Comparison of ENCODE assay signal across 8 cellular contexts in genomic region chr5:181243020-181243520, GRCh38. TPM values are rescaled to one million over a fixed set of nuclear protein-coding genes. Genes with fewer than 3 reads are reported as not detected.
A peak's percentile ranks its signal among the peaks of the same experiment; 100 is the strongest.
DNase-seq lines count a peak whose midpoint lies in the region; ATAC-seq, FAIRE-seq and TF ChIP-seq lines count a peak whose summit lies in the region.

No MANE protein-coding gene starts in this region.

- peak overlapping the region; percentile 91 for H3K9ac ChIP-seq in IMR-90 (ENCODE audit: low read depth, low read length)

- H3K56ac ChIP-seq in IMR-90 (ENCODE audit: extremely low read depth, insufficient read depth, low read length): peak overlapping the region; percentile 80

- H3K18ac ChIP-seq in IMR-90 (ENCODE audit: low read depth, low read length): peak overlapping the region; percentile 30; the same call in 1 of the 2 replicates

- H3K4me1 Mint-ChIP-seq in mesothelial cell of epicardium: peaks cover 39% of the 10 kb centered on the region

- H2AFZ ChIP-seq in IMR-90 (replicated peaks; ENCODE audit: low read length, poor library complexity): peak overlapping the region; percentile 90

- POLR2A ChIA-PET in IMR-90 (lab: Charles Lee; ENCODE audit: unreplicated experiment) (no interaction called here), GM10248 (lab: Yijun Ruan, JAX) (interaction anchor here (0.6 to 1.8 kb wide), 3 partner anchors 9 to 429 kb away, joined by 4 to 6 read pairs (median 4); no protein-coding TSS in a partner anchor)

- H3K27me3 ChIP-seq in IMR-90 (ENCODE audit: control insufficient read depth, insufficient read depth, low read length) (no peaks in the 10 kb centered on the region), bronchial epithelial cell (ENCODE audit: control insufficient read depth, insufficient read depth, low read length) (no peaks in the 10 kb centered on the region)

- intact Hi-C loops in IMR-90 (cut with micrococcal nuclease): loop anchor here (1.0 kb wide), 1 partner anchor 36 kb away; no protein-coding TSS in a partner anchor

- H4K5ac ChIP-seq in IMR-90 (ENCODE audit: low read depth, low read length): peak overlapping the region; percentile 58; the same call in 1 of the 2 replicates

- H2AK9ac ChIP-seq in IMR-90 (replicated peaks; ENCODE audit: low read depth, low read length, poor library complexity): peak overlapping the region; percentile 99

- H3K36me3 ChIP-seq in IMR-90 (ENCODE audit: control insufficient read depth, insufficient read depth, low read length) (peaks cover 44% of the 10 kb centered on the region), bronchial epithelial cell (ENCODE audit: control insufficient read depth, insufficient read depth, low read length) (peaks cover 25% of the 10 kb centered on the region)

- dilution Hi-C loops in IMR-90 (cut with HindIII; ENCODE audit: low sequenced_read_pairs, unreplicated experiment): no loop called here

- H3K9me1 ChIP-seq in IMR-90 (ENCODE audit: insufficient read depth, low read length): peaks cover 25% of the 10 kb centered on the region

- peaks cover 14% of the 10 kb centered on the region for H3K4me1 ChIP-seq in IMR-90 (ENCODE audit: control insufficient read depth, insufficient read depth, low read length)

- H3K4ac ChIP-seq in IMR-90 (ENCODE audit: low read depth, low read length): peak overlapping the region; percentile 92

- peaks cover 19 to 55% of the 10 kb centered on the region in 2 experiments for H3K79me1 ChIP-seq in IMR-90 (ENCODE audit: low read depth in 1 of 2, low read length in 2 of 2)

- H2AK5ac ChIP-seq in IMR-90 (ENCODE audit: low read depth, low read length): peak overlapping the region; percentile 93

- no peak overlapping the region for H2BK15ac ChIP-seq in IMR-90 (ENCODE audit: low read depth, low read length)

- no peak for TF ChIP-seq RAD21 in IMR-90 (IDR thresholded peaks at IDR 0.05; ENCODE audit: low read length)

- H4K20me1 ChIP-seq in IMR-90 (ENCODE audit: insufficient read depth, low read length): peaks cover 61% of the 10 kb centered on the region

- H3K27me3 Mint-ChIP-seq in mesothelial cell of epicardium (ENCODE audit: low read depth): no peaks in the 10 kb centered on the region

- peak overlapping the region; percentile 89 for H2BK5ac ChIP-seq in IMR-90 (ENCODE audit: low read depth, low read length, poor library complexity, severe bottlenecking)

- peak overlapping the region; percentile 100 for H3K27ac Mint-ChIP-seq in mesothelial cell of epicardium

- H4K91ac ChIP-seq in IMR-90 (ENCODE audit: insufficient read depth, low read depth, low read length): peak overlapping the region; percentile 80

- FAIRE-seq in bronchial epithelial cell (lab: Jason Lieb, UNC): no peak

- peak overlapping the region; percentile 99 for H3K4me3 Mint-ChIP-seq in mesothelial cell of epicardium

- 0% methylated on average over 1 of the region's 22 CpGs; no CpG with 5 or more reads in 1 of the 2 experiments for WGBS in IMR-90 (ENCODE audit: extremely low coverage in 2 of 2, insufficient read length in 1 of 2), 2 experiments

- no peak for ATAC-seq in IMR-90 (ENCODE audit: low read depth)
- ATAC-seq in HG03095 (IDR thresholded peaks at IDR 0.05; ENCODE audit: unreplicated experiment): no peak
- no peak for ATAC-seq in GM19324 (IDR thresholded peaks at IDR 0.05; ENCODE audit: low FRiP score, unreplicated experiment)

- peak overlapping the region; percentile 49 for H3K23ac ChIP-seq in IMR-90 (ENCODE audit: low read depth, low read length)

- H3K4me2 ChIP-seq in IMR-90 (ENCODE audit: low read depth, low read length): peak overlapping the region; percentile 99

- H3K27ac ChIP-seq in 22Rv1 (peak overlapping the region; percentile 97), IMR-90 (ENCODE audit: insufficient read depth, low read length) (peak overlapping the region; percentile 88)

- no TSS peak for BruUV-seq in IMR-90 (replicated peaks; lab: Mats Ljungman, UMichigan)

- H3K14ac ChIP-seq in IMR-90 (replicated peaks; ENCODE audit: low read depth, low read length): peak overlapping the region; percentile 80

- in situ Hi-C loops in IMR-90 (cut with MboI; ENCODE audit: low sequenced_read_pairs): no loop called here

- H4K8ac ChIP-seq in IMR-90 (ENCODE audit: low read depth in 2 of 2, low read length in 2 of 2): peak overlapping the region; percentile 80 to 89

- DNase-seq in IMR-90: no peak
- DNase-seq in bronchial epithelial cell (ENCODE audit: low read depth): no peak
- DNase-seq in mesothelial cell of epicardium (ENCODE audit: low spot score in 2 of 2, unreplicated experiment in 2 of 2): peak in 1 of 2 experiments; percentile 61
- DNase-seq in GM10248 (ENCODE audit: extremely low spot score): no peak
- DNase-seq in epidermal melanocyte (ENCODE audit: insufficient read length, low spot score): no peak

- H3K9me3 Mint-ChIP-seq in mesothelial cell of epicardium: no peaks in the 10 kb centered on the region

- CTCF ChIA-PET in IMR-90 (lab: Yijun Ruan, JAX): interaction anchor here (1.6 kb wide), 1 partner anchor 18 kb away, joined by 5 read pairs; the partner anchor contains the start of gene TRIM52
- CTCF ChIA-PET in GM10248 (lab: Yijun Ruan, JAX): no interaction called here

- peak overlapping the region; percentile 85 for H3K4me3 ChIP-seq in IMR-90 (ENCODE audit: insufficient read depth, low read depth, low read length)
- H3K4me3 ChIP-seq in bronchial epithelial cell (ENCODE audit: low read depth, low read length): peak overlapping the region; percentile 93

- H3K9me3 ChIP-seq in IMR-90 (ENCODE audit: control insufficient read depth, insufficient read depth, low read length): no peaks in the 10 kb centered on the region

- TF ChIP-seq POLR2A in IMR-90 (IDR thresholded peaks at IDR 0.05; ENCODE audit: low read depth, low read length): no peak

- H2BK20ac ChIP-seq in IMR-90 (ENCODE audit: low read depth, low read length): no peak overlapping the region

- 0 out of 2 replicates have a peak overlapping the region, but pooled peaks have one; percentile 24 for H2BK120ac ChIP-seq in IMR-90 (ENCODE audit: low read depth, low read length)

- peaks cover 24% of the 10 kb centered on the region for H3K36me3 Mint-ChIP-seq in mesothelial cell of epicardium

- TF ChIP-seq CTCF in 22Rv1 (IDR thresholded peaks at IDR 0.05): no peak
- TF ChIP-seq CTCF in IMR-90 (conservative IDR thresholded peaks at IDR 0.05; ENCODE audit: low read depth, low read length): no peak
- no peak for TF ChIP-seq CTCF in bronchial epithelial cell (IDR thresholded peaks at IDR 0.05; ENCODE audit: insufficient read depth, low read length, severe bottlenecking)
- no peak for TF ChIP-seq CTCF in mesothelial cell of epicardium (IDR thresholded peaks at IDR 0.05; ENCODE audit: unreplicated experiment)
- no peak for TF ChIP-seq CTCF in GM10248 (IDR thresholded peaks at IDR 0.05; ENCODE audit: control extremely low read depth, extremely low read depth, low read depth, missing control alignments)

TF ChIP-seq in IMR-90, 13 proteins besides CTCF, POLR2A, EP300 and RAD21:
- TF ChIP-seq MAZ (IDR thresholded peaks at IDR 0.05; ENCODE audit: borderline replicate concordance, low read depth, low read length) (no peak), MAFK (IDR thresholded peaks at IDR 0.05; ENCODE audit: low read depth, low read length) (no peak)

RNA-seq across cellular contexts. Expression of gene RACK1, which starts 0.6 kb away (rescaled TPM):
- total RNA-seq in IMR-90 (2012; rRNA removed) (5,432 and 9,350 TPM in 2 replicates), bronchial epithelial cell (5,806 and 7,283 TPM in 2 replicates), mesothelial cell of epicardium (2,008 to 2,083 TPM (median 2,030 TPM) in 3 replicates)
- 4,263 and 4,589 TPM in 2 replicates for polyA plus RNA-seq in IMR-90 (2012; rRNA removed)
- polyA plus RNA-seq in IMR-90 (2012; cell fraction: cytosol; rRNA removed): 5,168 and 5,845 TPM in 2 replicates
- polyA plus RNA-seq in IMR-90 (2012; cell fraction: nucleus; rRNA removed; ENCODE audit: low replicate concordance): 1,327 and 2,272 TPM in 2 replicates

RNA-seq across cellular contexts. Expression of gene TRIM52, which starts 17.9 kb away (rescaled TPM):
- total RNA-seq in IMR-90 (2012; rRNA removed) (2.3 and 3.9 TPM in 2 replicates), bronchial epithelial cell (1.3 and 2.2 TPM in 2 replicates), mesothelial cell of epicardium (12.8 to 14.6 TPM (median 13.3 TPM) in 3 replicates)
- 6.1 and 6.9 TPM in 2 replicates for polyA plus RNA-seq in IMR-90 (2012; rRNA removed)
- 1.4 and 1.9 TPM in 2 replicates for polyA plus RNA-seq in IMR-90 (2012; cell fraction: cytosol; rRNA removed)
- 11.0 and 27.8 TPM in 2 replicates for polyA plus RNA-seq in IMR-90 (2012; cell fraction: nucleus; rRNA removed; ENCODE audit: low replicate concordance)

RNA-seq across cellular contexts. Expression of gene TRIM41, which starts 20.0 kb away (rescaled TPM):
- 5.9 and 6.9 TPM in 2 replicates for total RNA-seq in IMR-90 (2012; rRNA removed)
- 15.7 and 16.9 TPM in 2 replicates for polyA plus RNA-seq in IMR-90 (2012; rRNA removed)
- polyA plus RNA-seq in IMR-90 (2012; cell fraction: cytosol; rRNA removed): 9.6 and 12.6 TPM in 2 replicates
- polyA plus RNA-seq in IMR-90 (2012; cell fraction: nucleus; rRNA removed; ENCODE audit: low replicate concordance): 63.1 and 67.0 TPM in 2 replicates
- 10.3 and 26.0 TPM in 2 replicates for total RNA-seq in bronchial epithelial cell
- total RNA-seq in mesothelial cell of epicardium: 27.9 to 28.1 TPM (median 27.9 TPM) in 3 replicates

RNA-seq across cellular contexts. Expression of gene TRIM7, which starts 38.1 kb away (rescaled TPM):
- 0.54 and 0.83 TPM in 2 replicates for total RNA-seq in IMR-90 (2012; rRNA removed)
- 1.0 and 1.3 TPM in 2 replicates for polyA plus RNA-seq in IMR-90 (2012; rRNA removed)
- 1.6 and 1.8 TPM in 2 replicates for polyA plus RNA-seq in IMR-90 (2012; cell fraction: cytosol; rRNA removed)
- 0.76 and 1.6 TPM in 2 replicates for polyA plus RNA-seq in IMR-90 (2012; cell fraction: nucleus; rRNA removed; ENCODE audit: low replicate concordance)
- 20.8 and 35.7 TPM in 2 replicates for total RNA-seq in bronchial epithelial cell
- 0.57 to 0.72 TPM (median 0.62 TPM) in 3 replicates for total RNA-seq in mesothelial cell of epicardium
